23 cellular contexts compared by ENCODE assay signal in genomic region chr2:85917887-85918795, GRCh38.
"Had no signal": no experiment of that assay in that cellular context is flagged by ENCODE, and none has a peak within 500 bp of the region (broad histone marks: within the 10 kb centered on the region; RNA-seq: fewer than 3 reads in every experiment).

No MANE protein-coding gene starts in this region.

- FAIRE-seq: astrocyte, kidney had no signal

- H3K9me3 ChIP-seq: breast epithelium, esophagus squamous epithelium, thyroid gland had no signal

- H3K4me3 ChIP-seq: breast epithelium, esophagus squamous epithelium, lung, thyroid gland had no signal

- H3K4me1 Mint-ChIP-seq: activated naive CD8-positive, alpha-beta T cell treated with anti-CD3 and anti-CD28 coated beads, Interleukin-2, amount 50 U/mL, for 24 hours; activated T-helper 17 cell treated with anti-CD3 and anti-CD28 coated beads, Interleukin-2, amount 50 U/mL, for 72 hours had no signal

- H3K4me3 Mint-ChIP-seq: activated CD4-positive, alpha-beta memory T cell treated with anti-CD3 and anti-CD28 coated beads, Interleukin-2, amount 10 ng/mL, durations not matched to agents 7 days and 5 days; activated CD8-positive, alpha-beta memory T cell treated with anti-CD3 and anti-CD28 coated beads, Interleukin-2, amount 10 ng/mL, durations not matched to agents 7 days and 5 days; activated naive CD8-positive, alpha-beta T cell treated with anti-CD3 and anti-CD28 coated beads, Interleukin-2, amount 50 U/mL, for 24 hours; activated T-helper 17 cell treated with anti-CD3 and anti-CD28 coated beads, Interleukin-2, amount 50 U/mL, for 72 hours; nephron; WTC11 had no signal

- H3K9me3 Mint-ChIP-seq: activated CD4-positive, alpha-beta memory T cell treated with anti-CD3 and anti-CD28 coated beads, Interleukin-2, amount 10 ng/mL, durations not matched to agents 7 days and 5 days; activated naive CD8-positive, alpha-beta T cell treated with anti-CD3 and anti-CD28 coated beads, Interleukin-2, amount 50 U/mL, for 24 hours; activated T-helper 17 cell treated with anti-CD3 and anti-CD28 coated beads, Interleukin-2, amount 50 U/mL, for 72 hours; nephron; WTC11 had no signal

- DNase-seq: activated CD4-positive, alpha-beta memory T cell treated with anti-CD3 and anti-CD28 coated beads, Interleukin-2, amount 10 ng/mL, durations not matched to agents 7 days and 5 days; activated CD4-positive, alpha-beta T cell treated with anti-CD3 and anti-CD28 coated beads for 4 hours; activated CD8-positive, alpha-beta memory T cell treated with anti-CD3 and anti-CD28 coated beads, Interleukin-2, amount 10 ng/mL, durations not matched to agents 7 days and 5 days; activated naive CD4-positive, alpha-beta T cell treated with Interleukin-2 at 50 U/mL for 16 hours; activated naive CD8-positive, alpha-beta T cell treated with anti-CD3 and anti-CD28 coated beads, Interleukin-2, amount 50 U/mL, for 24 hours; effector CD8-positive, alpha-beta T cell; esophagus squamous epithelium; foreskin melanocyte; hypothalamus; kidney; midbrain; stimulated activated CD4-positive, alpha-beta T cell treated with anti-CD3 and anti-CD28 coated beads, Interleukin-12 subunit alpha, Interleukin-12 subunit beta, amount 100 ng/mL, for 4 hours; stimulated activated CD4-positive, alpha-beta T cell treated with anti-CD3 and anti-CD28 coated beads, Interleukin-1b, Interleukin-23, amount 100 ng/mL, for 48 hours; stimulated activated CD8-positive, alpha-beta memory T cell treated with anti-CD3 and anti-CD28 coated beads, Interleukin-4, amount 100 ng/mL, for 48 hours; stimulated activated naive CD4-positive, alpha-beta T cell; thyroid gland had no signal

- H3K27me3 ChIP-seq: breast epithelium, thyroid gland had no signal

- H3K36me3 Mint-ChIP-seq: activated CD8-positive, alpha-beta memory T cell treated with anti-CD3 and anti-CD28 coated beads, Interleukin-2, amount 10 ng/mL, durations not matched to agents 7 days and 5 days; WTC11 had no signal

- H3K27me3 Mint-ChIP-seq: activated naive CD8-positive, alpha-beta T cell treated with anti-CD3 and anti-CD28 coated beads, Interleukin-2, amount 50 U/mL, for 24 hours; activated T-helper 17 cell treated with anti-CD3 and anti-CD28 coated beads, Interleukin-2, amount 50 U/mL, for 72 hours had no signal

- H3K27ac ChIP-seq: breast epithelium, esophagus squamous epithelium, thyroid gland had no signal

- H3K27ac Mint-ChIP-seq: activated CD4-positive, alpha-beta memory T cell treated with anti-CD3 and anti-CD28 coated beads, Interleukin-2, amount 10 ng/mL, durations not matched to agents 7 days and 5 days; activated CD8-positive, alpha-beta memory T cell treated with anti-CD3 and anti-CD28 coated beads, Interleukin-2, amount 10 ng/mL, durations not matched to agents 7 days and 5 days; activated naive CD8-positive, alpha-beta T cell treated with anti-CD3 and anti-CD28 coated beads, Interleukin-2, amount 50 U/mL, for 24 hours; activated T-helper 17 cell treated with anti-CD3 and anti-CD28 coated beads, Interleukin-2, amount 50 U/mL, for 72 hours; nephron; WTC11 had no signal

- H3K36me3 ChIP-seq: breast epithelium, esophagus squamous epithelium had no signal

- ATAC-seq: activated CD8-positive, alpha-beta memory T cell treated with anti-CD3 and anti-CD28 coated beads, Interleukin-2, amount 10 ng/mL, durations not matched to agents 7 days and 5 days; activated naive CD8-positive, alpha-beta T cell treated with anti-CD3 and anti-CD28 coated beads, Interleukin-2, amount 50 U/mL, for 24 hours; activated T-helper 17 cell treated with anti-CD3 and anti-CD28 coated beads, Interleukin-2, amount 50 U/mL, for 72 hours; left lobe of liver; WTC11 had no signal
